ENCODE assay signal across 14 cellular contexts in the genomic region with DNA sequence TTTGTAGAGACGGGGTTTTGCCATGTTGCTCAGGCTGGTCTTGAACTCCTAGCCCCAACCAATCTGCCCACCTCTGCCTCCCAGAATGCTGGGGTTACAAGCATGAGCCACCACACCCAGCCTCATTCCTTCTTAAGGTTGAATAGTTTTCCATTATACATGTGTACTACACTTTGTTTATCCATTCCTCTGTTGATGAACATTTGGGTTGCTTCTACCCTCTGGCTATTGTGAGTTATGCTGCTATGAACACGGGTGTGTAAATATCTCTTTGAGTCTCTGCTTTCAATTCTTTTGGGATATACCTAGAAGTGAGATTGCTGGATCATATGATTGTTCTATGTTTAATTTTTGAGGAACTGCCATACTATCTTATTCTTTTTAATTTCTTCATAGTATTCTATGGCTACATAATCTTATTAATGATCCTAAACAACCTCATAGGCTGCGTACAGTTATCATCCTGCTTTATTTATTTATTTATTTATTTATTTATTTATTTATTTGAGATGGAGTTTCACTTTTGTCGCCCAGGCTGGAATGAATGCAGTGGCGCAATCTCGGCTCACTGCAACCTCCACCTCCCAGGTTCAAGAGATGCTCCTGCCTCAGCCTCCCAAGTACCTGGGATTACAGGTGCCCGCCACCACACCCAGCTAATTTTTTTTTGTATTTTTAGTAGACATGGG. TPM values are rescaled to one million over a fixed set of nuclear protein-coding genes. Genes with fewer than 3 reads are reported as not detected.
DNase-seq lines count a peak whose midpoint lies in the region; ATAC-seq and TF ChIP-seq lines count a peak whose summit lies in the region.
"Had no signal": no experiment of that assay in that cellular context is flagged by ENCODE, and none has a peak within 500 bp of the region (broad histone marks: within the 10 kb centered on the region; RNA-seq: fewer than 3 reads in every experiment).

No MANE protein-coding gene starts in this region.

- peaks cover 22% of the 10 kb centered on the region for H3K4me1 Mint-ChIP-seq in activated naive CD4-positive, alpha-beta T cell treated with anti-CD3 and anti-CD28 coated beads, Interleukin-2, amount 10 ng/mL, durations not matched to agents 7 days and 5 days
- peaks cover 47% of the 10 kb centered on the region for H3K4me1 Mint-ChIP-seq in brain

- no peak overlapping the region for H3K4me3 ChIP-seq in muscle layer of colon (ENCODE audit: low read depth in 1 of 2, low read length in 2 of 2)

- peak overlapping the region; percentile 21 for H3K27ac Mint-ChIP-seq in activated naive CD4-positive, alpha-beta T cell treated with anti-CD3 and anti-CD28 coated beads, Interleukin-2, amount 10 ng/mL, durations not matched to agents 7 days and 5 days
- peak overlapping the region; percentile 11 to 96 (median 78) for H3K27ac Mint-ChIP-seq in brain
- H3K27ac Mint-ChIP-seq: CD14-positive monocyte had no signal

- no peaks in the 10 kb centered on the region for H3K27me3 ChIP-seq in muscle layer of colon (ENCODE audit: control insufficient read depth in 1 of 2, insufficient read depth in 2 of 2, low read length in 2 of 2)

- ATAC-seq in GM18502 (IDR thresholded peaks at IDR 0.05; ENCODE audit: poor library complexity, unreplicated experiment), result no peak

- no peak overlapping the region for H3K4me3 Mint-ChIP-seq in activated naive CD4-positive, alpha-beta T cell treated with anti-CD3 and anti-CD28 coated beads, Interleukin-2, amount 10 ng/mL, durations not matched to agents 7 days and 5 days
- H3K4me3 Mint-ChIP-seq in brain, result peak overlapping the region in 1 of 5 experiments; percentile 55
- H3K4me3 Mint-ChIP-seq: CD14-positive monocyte had no signal

- peaks cover 26% of the 10 kb centered on the region for H3K36me3 ChIP-seq in muscle layer of colon (ENCODE audit: insufficient read depth, low read length)

- no peaks in the 10 kb centered on the region for H3K36me3 Mint-ChIP-seq in activated naive CD4-positive, alpha-beta T cell treated with anti-CD3 and anti-CD28 coated beads, Interleukin-2, amount 10 ng/mL, durations not matched to agents 7 days and 5 days
- H3K36me3 Mint-ChIP-seq in brain, result peaks cover 46% of the 10 kb centered on the region

- H3K27ac ChIP-seq in muscle layer of colon (ENCODE audit: low read depth, low read length), result peak overlapping the region; percentile 49

- CTCF ChIA-PET in activated naive CD4-positive, alpha-beta T cell treated with anti-CD3 and anti-CD28 coated beads, Interleukin-2, amount 10 ng/mL, durations not matched to agents 7 days and 5 days (lab: Charles Lee), result interaction anchor here (1.2 to 1.4 kb wide), 2 partner anchors 9 to 18 kb away, joined by 4 to 6 read pairs; no protein-coding TSS in a partner anchor

- peaks cover 61% of the 10 kb centered on the region for H3K4me1 ChIP-seq in muscle layer of colon (ENCODE audit: insufficient read depth, low read length)

- no peak for TF ChIP-seq CTCF in brain (conservative IDR thresholded peaks at IDR 0.05)

- DNase-seq in activated naive CD4-positive, alpha-beta T cell treated with anti-CD3 and anti-CD28 coated beads, Interleukin-2, amount 10 ng/mL, durations not matched to agents 7 days and 5 days, result no peak
- DNase-seq in activated naive CD4-positive, alpha-beta T cell (lab: John Stamatoyannopoulos, UW), result no peak
- DNase-seq in NCI-H345 treated with DMSO at 0.1 percent for 48 hours (lab: John Stamatoyannopoulos, UW; ENCODE audit: unreplicated experiment) (no peak), T-helper 1 cell (no peak)
- DNase-seq in stimulated activated CD4-positive, alpha-beta T cell treated with anti-CD3 and anti-CD28 coated beads, Interleukin-2, amount 100 ng/mL, for 48 hours, result no peak
- DNase-seq: Caco-2, Karpas-422, NCI-H1105 treated with DMSO at 0.1 percent for 48 hours, NCI-H187 treated with DMSO at 0.1 percent for 48 hours, NCI-H510A treated with DMSO at 0.1 percent for 48 hours had no signal

- H3K9me3 ChIP-seq in muscle layer of colon (ENCODE audit: low read length), result no peaks in the 10 kb centered on the region
- H3K9me3 ChIP-seq: Caco-2 had no signal

- no peaks in the 10 kb centered on the region for H3K9me3 Mint-ChIP-seq in activated naive CD4-positive, alpha-beta T cell treated with anti-CD3 and anti-CD28 coated beads, Interleukin-2, amount 10 ng/mL, durations not matched to agents 7 days and 5 days
- no peaks in the 10 kb centered on the region for H3K9me3 Mint-ChIP-seq in brain
- H3K9me3 Mint-ChIP-seq: CD14-positive monocyte had no signal

- H3K9ac ChIP-seq in muscle layer of colon (ENCODE audit: low read length), result no peak overlapping the region

- peaks cover 8% of the 10 kb centered on the region for H3K27me3 Mint-ChIP-seq in activated naive CD4-positive, alpha-beta T cell treated with anti-CD3 and anti-CD28 coated beads, Interleukin-2, amount 10 ng/mL, durations not matched to agents 7 days and 5 days
- no peaks in the 10 kb centered on the region for H3K27me3 Mint-ChIP-seq in brain

RNA-seq across cellular contexts. Expression of a gene that starts 49.2 kb away (rescaled TPM):
- polyA plus RNA-seq in brain (ENCODE audit: insufficient read depth, low read depth, low replicate concordance), result not detected
- polyA plus RNA-seq: CD14-positive monocyte had no signal

RNA-seq across cellular contexts. Expression of a gene that starts 53.1 kb away (rescaled TPM):
- 24.1 TPM for polyA plus RNA-seq in brain (ENCODE audit: insufficient read depth, low read depth, low replicate concordance)
